Comparison of ENCODE assay signal across 8 cellular contexts in genomic region chr1:154328318-154329151, GRCh38. TPM values are rescaled to one million over a fixed set of nuclear protein-coding genes. Genes with fewer than 3 reads are reported as not detected.
DNase-seq lines count a peak whose midpoint lies in the region; ATAC-seq and TF ChIP-seq lines count a peak whose summit lies in the region.

No MANE protein-coding gene starts in this region.

- ATAC-seq in naive B cell (ENCODE audit: low read depth in 2 of 2) = peak; percentile 62 to 67

- H3K4me1 ChIP-seq in CD8-positive, alpha-beta memory T cell (ENCODE audit: insufficient read depth, low read length) = peaks cover 66% of the 10 kb centered on the region
- H3K4me1 ChIP-seq in HEK293 (ENCODE audit: control insufficient read depth, insufficient read depth, low read length) = peaks cover 12% of the 10 kb centered on the region
- peaks cover 29 to 68% (median 39%) of the 10 kb centered on the region in 3 donors for H3K4me1 ChIP-seq in esophagus squamous epithelium

- POLR2A ChIA-PET in CD8-positive, alpha-beta memory T cell (lab: Charles Lee) = interaction anchor here (0.8 to 6.4 kb wide), 6 partner anchors 7 to 108 kb away, joined by 3 to 56 read pairs (median 5); partner anchors contain the start of gene UBAP2L
- POLR2A ChIA-PET in HEK293 (lab: Yijun Ruan, JAX) = interaction anchor here (0.7 kb wide), 1 partner anchor 338 kb away, joined by 3 read pairs; the partner anchor contains the start of gene RPS27

- H3K27me3 ChIP-seq in CD8-positive, alpha-beta memory T cell (ENCODE audit: insufficient read depth, low read length, poor library complexity, severe bottlenecking) = no peaks in the 10 kb centered on the region
- peaks cover 0 to 30% (median 0%) of the 10 kb centered on the region in 4 donors for H3K27me3 ChIP-seq in esophagus squamous epithelium

- peak overlapping the region; percentile 87 to 98 (median 96) for H3K4me3 Mint-ChIP-seq in CD8-positive, alpha-beta memory T cell
- peak overlapping the region; percentile 81 to 97 (median 93) for H3K4me3 Mint-ChIP-seq in naive B cell

- peaks cover 61 to 75% (median 71%) of the 10 kb centered on the region in 3 donors for H3K4me1 Mint-ChIP-seq in CD8-positive, alpha-beta memory T cell
- H3K4me1 Mint-ChIP-seq in naive B cell = peaks cover 51 to 66% (median 59%) of the 10 kb centered on the region in 3 donors

- H3K27ac ChIP-seq in CD8-positive, alpha-beta memory T cell (ENCODE audit: low read depth, low read length) = peak overlapping the region; percentile 57
- no peak overlapping the region for H3K27ac ChIP-seq in HEK293 (ENCODE audit: extremely low read depth, low read depth, low read length)
- H3K27ac ChIP-seq in esophagus squamous epithelium = peak overlapping the region; percentile 85 to 98 (median 95)

- H3K9me3 ChIP-seq in CD8-positive, alpha-beta memory T cell (ENCODE audit: low read length) = no peaks in the 10 kb centered on the region
- H3K9me3 ChIP-seq in HEK293 (ENCODE audit: control insufficient read depth, insufficient read depth, low read depth, low read length) (no peaks in the 10 kb centered on the region), esophagus squamous epithelium (no peaks in the 10 kb centered on the region)

- intact Hi-C loops in esophagus squamous epithelium (cut with DNase I) = no loop called here

- peak in 1 of 4 donors; percentile 49 for TF ChIP-seq POLR2A in esophagus squamous epithelium (IDR thresholded peaks at IDR 0.05)

- WGBS in esophagus squamous epithelium, 2 donors = 7 to 19% methylated on average over 7 to 19 of the region's 76 CpGs

- TF ChIP-seq CTCF in HEK293 (tag by site-specific recombination; IDR thresholded peaks at IDR 0.05) (no peak), esophagus squamous epithelium (IDR thresholded peaks at IDR 0.05) (no peak)

- CTCF ChIA-PET in CD8-positive, alpha-beta memory T cell (lab: Charles Lee) = interaction anchor here (0.8 to 18.8 kb wide), 8 partner anchors 17 to 130 kb away, joined by 3 to 591 read pairs (median 3); partner anchors contain the start of gene HAX1
- CTCF ChIA-PET in HEK293 (lab: Yijun Ruan, JAX) = interaction anchor here (0.6 to 4.6 kb wide), 11 partner anchors 7 to 151 kb away, joined by 3 to 68 read pairs (median 4); no protein-coding TSS in a partner anchor

- peaks cover 24% of the 10 kb centered on the region for H3K36me3 ChIP-seq in CD8-positive, alpha-beta memory T cell (ENCODE audit: insufficient read depth, low read length)
- H3K36me3 ChIP-seq in HEK293 (ENCODE audit: control insufficient read depth in 2 of 2, insufficient read depth in 1 of 2, low read length in 2 of 2) (peaks cover 5 to 45% of the 10 kb centered on the region in 2 experiments), esophagus squamous epithelium (peaks cover 0 to 30% (median 13%) of the 10 kb centered on the region in 3 donors)

- DNase-seq in CD8-positive, alpha-beta memory T cell = peak; percentile 87 to 93 (median 89)
- DNase-seq in NOMO-1 treated with DMSO at 0.1 percent for 48 hours (lab: John Stamatoyannopoulos, UW; ENCODE audit: unreplicated experiment) (peak; percentile 44), activated T-helper 1 cell treated with Interleukin-2 at 50 U/mL for 16 hours (ENCODE audit: low read depth) (peak; percentile 79), esophagus squamous epithelium (lab: John Stamatoyannopoulos, UW) (no peak), naive B cell (peak; percentile 81), NCI-H446 (lab: John Stamatoyannopoulos, UW) (no peak)
- peak; percentile 70 for DNase-seq in stimulated activated CD8-positive, alpha-beta memory T cell treated with anti-CD3 and anti-CD28 coated beads, Interleukin-7, amount 100 ng/mL, for 24 hours (ENCODE audit: low read depth)

- peak overlapping the region; percentile 76 to 98 (median 92) for H3K27ac Mint-ChIP-seq in CD8-positive, alpha-beta memory T cell
- H3K27ac Mint-ChIP-seq in naive B cell = peak overlapping the region in 5 of 6 donors; percentile 51 to 95 (median 87)

- no peaks in the 10 kb centered on the region for H3K9me3 Mint-ChIP-seq in CD8-positive, alpha-beta memory T cell
- no peaks in the 10 kb centered on the region for H3K9me3 Mint-ChIP-seq in naive B cell

- H3K4me3 ChIP-seq in CD8-positive, alpha-beta memory T cell (ENCODE audit: low read length) = peak overlapping the region; percentile 80
- H3K4me3 ChIP-seq in HEK293 (ENCODE audit: low read depth, low read length) (peak overlapping the region; percentile 26), esophagus squamous epithelium (peak overlapping the region; percentile 27 to 91 (median 46))

- H3K36me3 Mint-ChIP-seq in CD8-positive, alpha-beta memory T cell = peaks cover 4 to 42% (median 9%) of the 10 kb centered on the region in 3 donors
- peaks cover 6 to 8% of the 10 kb centered on the region in 2 donors for H3K36me3 Mint-ChIP-seq in naive B cell

- no peaks in the 10 kb centered on the region for H3K27me3 Mint-ChIP-seq in CD8-positive, alpha-beta memory T cell
- no peaks in the 10 kb centered on the region for H3K27me3 Mint-ChIP-seq in naive B cell

TF ChIP-seq in HEK293, 187 proteins besides CTCF, POLR2A, EP300 and RAD21 (continues in another document):
- TF ChIP-seq ZNF404 (tag by site-specific recombination; IDR thresholded peaks at IDR 0.05) = no peak
- TF ChIP-seq ZNF121 (tag by site-specific recombination; IDR thresholded peaks at IDR 0.05) = no peak
- TF ChIP-seq ZBTB20 (tag by site-specific recombination; IDR thresholded peaks at IDR 0.05) = peak; percentile 50
- TF ChIP-seq ZNF623 (tag by site-specific recombination; IDR thresholded peaks at IDR 0.05) = no peak
- TF ChIP-seq ZFP41 (tag by site-specific recombination; IDR thresholded peaks at IDR 0.05; ENCODE audit: borderline replicate concordance) = no peak
- TF ChIP-seq HOXC10 (CRISPR knock-in tag; IDR thresholded peaks at IDR 0.05) = no peak
- TF ChIP-seq, protein P1, sequence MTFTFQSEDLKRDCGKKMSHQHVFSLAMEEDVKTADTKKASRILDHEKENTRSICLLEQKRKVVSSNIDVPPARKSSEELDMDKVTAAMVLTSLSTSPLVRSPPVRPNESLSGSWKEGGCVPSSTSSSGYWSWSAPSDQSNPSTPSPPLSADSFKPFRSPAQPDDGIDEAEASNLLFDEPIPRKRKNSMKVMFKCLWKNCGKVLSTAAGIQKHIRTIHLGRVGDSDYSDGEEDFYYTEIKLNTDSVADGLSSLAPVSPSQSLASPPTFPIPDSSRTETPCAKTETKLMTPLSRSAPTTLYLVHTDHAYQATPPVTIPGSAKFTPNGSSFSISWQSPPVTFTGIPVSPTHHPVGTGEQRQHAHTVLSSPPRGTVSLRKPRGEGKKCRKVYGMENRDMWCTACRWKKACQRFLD (tag by site-specific recombination; IDR thresholded peaks at IDR 0.05) = no peak
- no peak for TF ChIP-seq ZSCAN5A (tag by site-specific recombination; IDR thresholded peaks at IDR 0.05)
- no peak for TF ChIP-seq ZNF155 (tag by site-specific recombination; IDR thresholded peaks at IDR 0.05)
- 0 out of 2 replicates have a peak, but pooled peaks have one; percentile 10 for TF ChIP-seq ZNF366 (tag by site-specific recombination; conservative IDR thresholded peaks at IDR 0.05)
- peak; percentile 81 for TF ChIP-seq KLF9 (tag by site-specific recombination; IDR thresholded peaks at IDR 0.05; ENCODE audit: low read depth)
- TF ChIP-seq, protein P2, sequence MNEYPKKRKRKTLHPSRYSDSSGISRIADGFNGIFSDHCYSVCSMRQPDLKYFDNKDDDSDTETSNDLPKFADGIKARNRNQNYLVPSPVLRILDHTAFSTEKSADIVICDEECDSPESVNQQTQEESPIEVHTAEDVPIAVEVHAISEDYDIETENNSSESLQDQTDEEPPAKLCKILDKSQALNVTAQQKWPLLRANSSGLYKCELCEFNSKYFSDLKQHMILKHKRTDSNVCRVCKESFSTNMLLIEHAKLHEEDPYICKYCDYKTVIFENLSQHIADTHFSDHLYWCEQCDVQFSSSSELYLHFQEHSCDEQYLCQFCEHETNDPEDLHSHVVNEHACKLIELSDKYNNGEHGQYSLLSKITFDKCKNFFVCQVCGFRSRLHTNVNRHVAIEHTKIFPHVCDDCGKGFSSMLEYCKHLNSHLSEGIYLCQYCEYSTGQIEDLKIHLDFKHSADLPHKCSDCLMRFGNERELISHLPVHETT (tag by site-specific recombination; IDR thresholded peaks at IDR 0.05) = no peak
- TF ChIP-seq ZXDB (tag by site-specific recombination; IDR thresholded peaks at IDR 0.05) = no peak
- TF ChIP-seq ZNF560 (tag by site-specific recombination; IDR thresholded peaks at IDR 0.05; ENCODE audit: borderline replicate concordance) = no peak
- TF ChIP-seq ZNF707 (tag by site-specific recombination; IDR thresholded peaks at IDR 0.05) = no peak
- peak; percentile 76 for TF ChIP-seq EGR2 (tag by site-specific recombination; IDR thresholded peaks at IDR 0.05; ENCODE audit: low read depth)

RNA-seq across cellular contexts. Expression of gene ATP8B2, which starts 3.2 kb away (rescaled TPM):
- 10 to 100 TPM; 71.7 to 72.8 TPM for total RNA-seq in CD8-positive, alpha-beta memory T cell
- 69.9 TPM for polyA plus RNA-seq in CD8-positive, alpha-beta memory T cell
- 10 to 100 TPM in 2 of 4 donors, 1 to 10 TPM in 2; 2.4 to 55.5 (median 11.1) TPM for total RNA-seq in esophagus squamous epithelium
- 10 to 100 TPM in 1 of 6 donors, 1 to 10 TPM in 5; 5.0 to 11.7 (median 7.7) TPM for polyA plus RNA-seq in naive B cell (ENCODE audit: low read depth in 6 of 6)

RNA-seq across cellular contexts. Expression of gene AQP10, which starts 7.6 kb away (rescaled TPM):
- not detected for total RNA-seq in CD8-positive, alpha-beta memory T cell
- not detected for polyA plus RNA-seq in CD8-positive, alpha-beta memory T cell
- total RNA-seq in esophagus squamous epithelium = not detected
- polyA plus RNA-seq in naive B cell (ENCODE audit: low read depth in 6 of 6) = under 1 TPM in 2 of 6 donors, not detected in 4; 0.13 to 0.56 TPM

RNA-seq across cellular contexts. Expression of gene HAX1, which starts 56.1 kb away (rescaled TPM):
- 100 to 1,000 TPM; 145 to 153 TPM for total RNA-seq in CD8-positive, alpha-beta memory T cell
- polyA plus RNA-seq in CD8-positive, alpha-beta memory T cell = 149 TPM
- total RNA-seq in esophagus squamous epithelium = 100 to 1,000 TPM in 1 of 4 donors, 10 to 100 TPM in 3; 39.3 to 105 (median 88.9) TPM
- 100 to 1,000 TPM; 117 to 161 (median 145) TPM for polyA plus RNA-seq in naive B cell (ENCODE audit: low read depth in 6 of 6)

Comparison
In these comparisons a context has a peak if more than half of its experiments do, and no peak if none do; other contexts are left out.
1. DNase-seq: peak in CD8-positive, alpha-beta memory T cell (5 of 5), NOMO-1 treated with DMSO at 0.1 percent for 48 hours (single experiment), activated T-helper 1 cell treated with Interleukin-2 at 50 U/mL for 16 hours (single experiment), naive B cell (single experiment) and stimulated activated CD8-positive, alpha-beta memory T cell treated with anti-CD3 and anti-CD28 coated beads, Interleukin-7, amount 100 ng/mL, for 24 hours (single experiment); none in esophagus squamous epithelium (single experiment) and NCI-H446 (0 of 2).
2. H3K4me3 ChIP-seq: peak in every context shown above with its lines; median percentile 80 in CD8-positive, alpha-beta memory T cell; 46 in esophagus squamous epithelium; 26 in HEK293.